8 cellular contexts compared by ENCODE assay signal in genomic region chr9:73132034-73132776, GRCh38. TPM values are rescaled to one million over a fixed set of nuclear protein-coding genes. Genes with fewer than 3 reads are reported as not detected.
DNase-seq lines count a peak whose midpoint lies in the region; FAIRE-seq and TF ChIP-seq lines count a peak whose summit lies in the region.

No MANE protein-coding gene starts in this region.

- DNase-seq in HFF-Myc (ENCODE audit: extremely low read depth, low read depth): peak; percentile 70
- DNase-seq in NCI-H1092 (lab: John Stamatoyannopoulos, UW): peak; percentile 26
- peak; percentile 70 for DNase-seq in UCSD-AML1 (lab: John Stamatoyannopoulos, UW; ENCODE audit: unreplicated experiment)
- DNase-seq in brain pericyte (ENCODE audit: low read depth, low spot score): peak; percentile 69
- peak; percentile 79 to 85 (median 85) for DNase-seq in immature natural killer cell
- DNase-seq in small intestine: peak; percentile 78
- DNase-seq in HuH-7 (ENCODE audit: low spot score): no peak

- no peaks in the 10 kb centered on the region for H3K9me3 ChIP-seq in small intestine (ENCODE audit: control insufficient read depth, low read depth)

- peak overlapping the region; percentile 87 to 97 (median 91) for H3K4me3 Mint-ChIP-seq in immature natural killer cell

- H3K9me3 Mint-ChIP-seq in immature natural killer cell: no peaks in the 10 kb centered on the region

- peak overlapping the region; percentile 72 to 87 for H3K27ac ChIP-seq in small intestine (ENCODE audit: low read depth in 1 of 2, low read length in 1 of 2)

- no peaks in the 10 kb centered on the region for H3K36me3 ChIP-seq in small intestine (ENCODE audit: control insufficient read depth in 2 of 2, insufficient read depth in 2 of 2, low read length in 2 of 2)

- 3 to 7% (median 6%) methylated on average over 15 of the region's 15 CpGs for WGBS in small intestine, 3 donors

- peaks cover 4 to 14% (median 10%) of the 10 kb centered on the region in 3 donors for H3K27me3 Mint-ChIP-seq in immature natural killer cell (ENCODE audit: low read depth in 3 of 3)

- TF ChIP-seq CTCF in HFF-Myc (IDR thresholded peaks at IDR 0.05; ENCODE audit: low read depth, low read length, missing control alignments): no peak

- no peaks in the 10 kb centered on the region for H3K36me3 Mint-ChIP-seq in immature natural killer cell

- H3K4me1 Mint-ChIP-seq in immature natural killer cell: peaks cover 16 to 21% of the 10 kb centered on the region in 2 donors

- FAIRE-seq in small intestine (lab: Jason Lieb, UNC): no peak

- H3K4me1 ChIP-seq in small intestine (ENCODE audit: control insufficient read depth in 2 of 2, insufficient read depth in 1 of 2, low read depth in 1 of 2, low read length in 1 of 2): no peaks in the 10 kb centered on the region

- H3K4me3 ChIP-seq in GM08714 (ENCODE audit: low read length) (peak overlapping the region; percentile 84), HFF-Myc (replicated peaks; ENCODE audit: low read depth, low read length) (peak overlapping the region; percentile 43), small intestine (ENCODE audit: low read depth in 1 of 2, low read length in 2 of 2) (peak overlapping the region in 1 of 2 donors; percentile 72)

- peak overlapping the region; percentile 95 to 100 (median 96) for H3K27ac Mint-ChIP-seq in immature natural killer cell

- no peaks in the 10 kb centered on the region for H3K27me3 ChIP-seq in small intestine (ENCODE audit: control insufficient read depth in 2 of 2, insufficient read depth in 2 of 2, low read length in 2 of 2)

RNA-seq across cellular contexts. Expression of gene ANXA1, which starts 19.5 kb away (rescaled TPM):
- 100 to 1,000 TPM; 426 to 769 (median 538) TPM for polyA plus RNA-seq in immature natural killer cell
- polyA plus RNA-seq in small intestine: 10 to 100 TPM; 19.0 to 84.1 (median 56.7) TPM

Comparison
In these comparisons a context has a peak if more than half of its experiments do, and no peak if none do; other contexts are left out.
1. RNA of gene ANXA1, which starts 19.5 kb away (polyA plus RNA-seq): 426 to 769 TPM in immature natural killer cell; 19.0 to 84.1 TPM in small intestine; every median in the first group is over 4 times any median in the second.